In genomic region chr16:68236804-68237242, GRCh38 we compare ENCODE assay signal across 1 cellular context.
TF ChIP-seq lines count a peak whose summit lies in the region.

No MANE protein-coding gene starts in this region.

TF ChIP-seq in HepG2, 621 proteins besides CTCF, POLR2A, EP300 and RAD21 (continues in another document):
- TF ChIP-seq MAFG (CRISPR knock-in tag; IDR thresholded peaks at IDR 0.05) (0 out of 2 replicates have a peak, but pooled peaks have one; percentile 21), HIC2 (CRISPR knock-in tag; IDR thresholded peaks at IDR 0.05; ENCODE audit: low read depth) (no peak; the same call in 1 of the 2 replicates), CSRNP2 (CRISPR knock-in tag; conservative IDR thresholded peaks at IDR 0.05; ENCODE audit: low read depth) (no peak), CSRNP1 (CRISPR knock-in tag; IDR thresholded peaks at IDR 0.05) (no peak; the same call in 1 of the 2 replicates), ZNF766 (CRISPR knock-in tag; IDR thresholded peaks at IDR 0.05; ENCODE audit: borderline replicate concordance) (no peak; the same call in 1 of the 2 replicates), FOXK1 (CRISPR knock-in tag; IDR thresholded peaks at IDR 0.05; ENCODE audit: borderline replicate concordance, low read depth) (no peak), ZNF264 (CRISPR knock-in tag; IDR thresholded peaks at IDR 0.05) (no peak), MTF2 (CRISPR knock-in tag; IDR thresholded peaks at IDR 0.05; ENCODE audit: borderline replicate concordance) (0 out of 2 replicates have a peak, but pooled peaks have one; percentile 21), ZNF18 (CRISPR knock-in tag; IDR thresholded peaks at IDR 0.05; ENCODE audit: insufficient replicate concordance) (no peak), SOX13 (IDR thresholded peaks at IDR 0.05) (no peak), SOX13 (CRISPR knock-in tag; conservative IDR thresholded peaks at IDR 0.05 in 1 of 2, IDR thresholded peaks at IDR 0.05 in 1 of 2) (no peak), ZNF333 (CRISPR knock-in tag; IDR thresholded peaks at IDR 0.05; ENCODE audit: borderline replicate concordance) (0 out of 2 replicates have a peak, but pooled peaks have one; percentile 16), ZNF879 (CRISPR knock-in tag; IDR thresholded peaks at IDR 0.05) (no peak), ZXDC (CRISPR knock-in tag; IDR thresholded peaks at IDR 0.05) (no peak), ZNF678 (CRISPR knock-in tag; IDR thresholded peaks at IDR 0.05) (no peak), ZNF605 (CRISPR knock-in tag; IDR thresholded peaks at IDR 0.05) (no peak), U2AF2 (IDR thresholded peaks at IDR 0.05; ENCODE audit: low read depth, low read length) (0 out of 2 replicates have a peak, but pooled peaks have one; percentile 15), GZF1 (CRISPR knock-in tag; IDR thresholded peaks at IDR 0.05) (0 out of 2 replicates have a peak, but pooled peaks have one; percentile 6), ZBTB42 (CRISPR knock-in tag; IDR thresholded peaks at IDR 0.05) (0 out of 2 replicates have a peak, but pooled peaks have one; percentile 11), ZNF619 (CRISPR knock-in tag; IDR thresholded peaks at IDR 0.05) (no peak), DMAP1 (CRISPR knock-in tag; IDR thresholded peaks at IDR 0.05) (0 out of 2 replicates have a peak, but pooled peaks have one; percentile 11), MED1 (CRISPR knock-in tag; IDR thresholded peaks at IDR 0.05) (no peak), SOX5 (CRISPR knock-in tag; IDR thresholded peaks at IDR 0.05; ENCODE audit: borderline replicate concordance) (no peak), ZNF276 (CRISPR knock-in tag; IDR thresholded peaks at IDR 0.05; ENCODE audit: low read depth) (no peak), ZNF709 (CRISPR knock-in tag; IDR thresholded peaks at IDR 0.05) (no peak), NBN (conservative IDR thresholded peaks at IDR 0.05) (no peak), ARHGAP35 (CRISPR knock-in tag; IDR thresholded peaks at IDR 0.05; ENCODE audit: borderline replicate concordance) (no peak), NONO (IDR thresholded peaks at IDR 0.05) (no peak), NONO (CRISPR knock-in tag; conservative IDR thresholded peaks at IDR 0.05) (no peak), ZNF556 (CRISPR knock-in tag; IDR thresholded peaks at IDR 0.05; ENCODE audit: borderline replicate concordance) (no peak), RXRA (CRISPR knock-in tag; IDR thresholded peaks at IDR 0.05) (no peak), TERF1 (CRISPR knock-in tag; IDR thresholded peaks at IDR 0.05) (0 out of 2 replicates have a peak, but pooled peaks have one; percentile 28), DNMT1 (CRISPR knock-in tag; IDR thresholded peaks at IDR 0.05) (no peak), ZNF280B (CRISPR knock-in tag; IDR thresholded peaks at IDR 0.05; ENCODE audit: borderline replicate concordance) (0 out of 2 replicates have a peak, but pooled peaks have one; percentile 20), ZBTB20 (CRISPR knock-in tag; IDR thresholded peaks at IDR 0.05; ENCODE audit: borderline replicate concordance, low read depth) (no peak), NPAS2 (CRISPR knock-in tag; IDR thresholded peaks at IDR 0.05; ENCODE audit: borderline replicate concordance) (no peak)
- TF ChIP-seq, protein P1, sequence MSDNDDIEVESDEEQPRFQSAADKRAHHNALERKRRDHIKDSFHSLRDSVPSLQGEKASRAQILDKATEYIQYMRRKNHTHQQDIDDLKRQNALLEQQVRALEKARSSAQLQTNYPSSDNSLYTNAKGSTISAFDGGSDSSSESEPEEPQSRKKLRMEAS (IDR thresholded peaks at IDR 0.05), result peak; percentile 8; the same call in 1 of the 2 replicates
- TF ChIP-seq, protein P2, sequence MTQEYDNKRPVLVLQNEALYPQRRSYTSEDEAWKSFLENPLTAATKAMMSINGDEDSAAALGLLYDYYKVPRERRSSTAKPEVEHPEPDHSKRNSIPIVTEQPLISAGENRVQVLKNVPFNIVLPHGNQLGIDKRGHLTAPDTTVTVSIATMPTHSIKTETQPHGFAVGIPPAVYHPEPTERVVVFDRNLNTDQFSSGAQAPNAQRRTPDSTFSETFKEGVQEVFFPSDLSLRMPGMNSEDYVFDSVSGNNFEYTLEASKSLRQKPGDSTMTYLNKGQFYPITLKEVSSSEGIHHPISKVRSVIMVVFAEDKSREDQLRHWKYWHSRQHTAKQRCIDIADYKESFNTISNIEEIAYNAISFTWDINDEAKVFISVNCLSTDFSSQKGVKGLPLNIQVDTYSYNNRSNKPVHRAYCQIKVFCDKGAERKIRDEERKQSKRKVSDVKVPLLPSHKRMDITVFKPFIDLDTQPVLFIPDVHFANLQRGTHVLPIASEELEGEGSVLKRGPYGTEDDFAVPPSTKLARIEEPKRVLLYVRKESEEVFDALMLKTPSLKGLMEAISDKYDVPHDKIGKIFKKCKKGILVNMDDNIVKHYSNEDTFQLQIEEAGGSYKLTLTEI (CRISPR knock-in tag; conservative IDR thresholded peaks at IDR 0.05), result no peak
- TF ChIP-seq, protein P3, sequence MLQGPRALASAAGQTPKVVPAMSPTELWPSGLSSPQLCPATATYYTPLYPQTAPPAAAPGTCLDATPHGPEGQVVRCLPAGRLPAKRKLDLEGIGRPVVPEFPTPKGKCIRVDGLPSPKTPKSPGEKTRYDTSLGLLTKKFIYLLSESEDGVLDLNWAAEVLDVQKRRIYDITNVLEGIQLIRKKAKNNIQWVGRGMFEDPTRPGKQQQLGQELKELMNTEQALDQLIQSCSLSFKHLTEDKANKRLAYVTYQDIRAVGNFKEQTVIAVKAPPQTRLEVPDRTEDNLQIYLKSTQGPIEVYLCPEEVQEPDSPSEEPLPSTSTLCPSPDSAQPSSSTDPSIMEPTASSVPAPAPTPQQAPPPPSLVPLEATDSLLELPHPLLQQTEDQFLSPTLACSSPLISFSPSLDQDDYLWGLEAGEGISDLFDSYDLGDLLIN (CRISPR knock-in tag; IDR thresholded peaks at IDR 0.05; ENCODE audit: borderline replicate concordance), result no peak
- TF ChIP-seq, protein P4, sequence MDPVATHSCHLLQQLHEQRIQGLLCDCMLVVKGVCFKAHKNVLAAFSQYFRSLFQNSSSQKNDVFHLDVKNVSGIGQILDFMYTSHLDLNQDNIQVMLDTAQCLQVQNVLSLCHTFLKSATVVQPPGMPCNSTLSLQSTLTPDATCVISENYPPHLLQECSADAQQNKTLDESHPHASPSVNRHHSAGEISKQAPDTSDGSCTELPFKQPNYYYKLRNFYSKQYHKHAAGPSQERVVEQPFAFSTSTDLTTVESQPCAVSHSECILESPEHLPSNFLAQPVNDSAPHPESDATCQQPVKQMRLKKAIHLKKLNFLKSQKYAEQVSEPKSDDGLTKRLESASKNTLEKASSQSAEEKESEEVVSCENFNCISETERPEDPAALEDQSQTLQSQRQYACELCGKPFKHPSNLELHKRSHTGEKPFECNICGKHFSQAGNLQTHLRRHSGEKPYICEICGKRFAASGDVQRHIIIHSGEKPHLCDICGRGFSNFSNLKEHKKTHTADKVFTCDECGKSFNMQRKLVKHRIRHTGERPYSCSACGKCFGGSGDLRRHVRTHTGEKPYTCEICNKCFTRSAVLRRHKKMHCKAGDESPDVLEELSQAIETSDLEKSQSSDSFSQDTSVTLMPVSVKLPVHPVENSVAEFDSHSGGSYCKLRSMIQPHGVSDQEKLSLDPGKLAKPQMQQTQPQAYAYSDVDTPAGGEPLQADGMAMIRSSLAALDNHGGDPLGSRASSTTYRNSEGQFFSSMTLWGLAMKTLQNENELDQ (CRISPR knock-in tag; IDR thresholded peaks at IDR 0.05; ENCODE audit: borderline replicate concordance), result no peak
